ENCODE assay signal across 17 cellular contexts in the genomic region with DNA sequence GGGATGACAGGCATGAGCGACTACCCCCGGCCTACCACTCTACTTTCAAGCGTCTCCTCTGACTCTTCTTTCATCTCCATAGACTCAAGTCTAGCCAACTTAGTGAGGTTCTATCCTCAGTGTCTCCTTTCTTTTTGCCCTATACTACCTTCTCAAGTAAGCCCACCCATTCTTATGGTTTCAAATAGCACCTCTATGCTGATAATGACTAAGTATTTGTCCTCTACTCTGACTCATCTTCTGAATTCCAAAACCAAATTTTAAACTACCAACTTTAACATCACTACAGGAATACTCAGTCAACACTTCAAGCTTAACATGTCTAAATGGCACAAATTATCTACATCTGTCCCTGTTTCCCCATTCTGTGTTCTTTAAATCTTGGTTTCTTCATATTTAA. TPM values are rescaled to one million over a fixed set of nuclear protein-coding genes. Genes with fewer than 3 reads are reported as not detected.
DNase-seq lines count a peak whose midpoint lies in the region; ATAC-seq and TF ChIP-seq lines count a peak whose summit lies in the region.
"Had no signal": no experiment of that assay in that cellular context is flagged by ENCODE, and none has a peak within 500 bp of the region (broad histone marks: within the 10 kb centered on the region; RNA-seq: fewer than 3 reads in every experiment).

No MANE protein-coding gene starts in this region.

- H3K36me3 ChIP-seq in IMR-90 (ENCODE audit: control insufficient read depth, insufficient read depth, low read length) = peaks cover 3% of the 10 kb centered on the region; the same call in 1 of the 2 replicates
- H3K36me3 ChIP-seq in endodermal cell (ENCODE audit: control insufficient read depth, insufficient read depth, low read length) = peaks cover 60% of the 10 kb centered on the region
- H3K36me3 ChIP-seq in thoracic aorta = no peaks in the 10 kb centered on the region
- peaks cover 0 to 6% (median 0%) of the 10 kb centered on the region in 3 donors for H3K36me3 ChIP-seq in tibial artery

- CTCF ChIA-PET in IMR-90 (lab: Yijun Ruan, JAX) = no interaction called here

- H3K56ac ChIP-seq in IMR-90 (ENCODE audit: extremely low read depth, insufficient read depth, low read length) = no peak overlapping the region

- no peak for TF ChIP-seq CTCF in IMR-90 (conservative IDR thresholded peaks at IDR 0.05; ENCODE audit: low read depth, low read length)
- no peak for TF ChIP-seq CTCF in endodermal cell (conservative IDR thresholded peaks at IDR 0.05)
- TF ChIP-seq CTCF in thoracic aorta (IDR thresholded peaks at IDR 0.05) = no peak
- no peak for TF ChIP-seq CTCF in tibial artery (IDR thresholded peaks at IDR 0.05)

- no peak overlapping the region for H3K18ac ChIP-seq in IMR-90 (ENCODE audit: low read depth, low read length)

- no peak overlapping the region for H3K4me3 ChIP-seq in IMR-90 (ENCODE audit: insufficient read depth, low read depth, low read length)
- no peak overlapping the region for H3K4me3 ChIP-seq in endodermal cell (ENCODE audit: low read length)
- no peak overlapping the region for H3K4me3 ChIP-seq in thoracic aorta
- no peak overlapping the region for H3K4me3 ChIP-seq in tibial artery

- no peak overlapping the region for H2BK15ac ChIP-seq in IMR-90 (ENCODE audit: low read depth, low read length)

- DNase-seq in ELR (ENCODE audit: low read depth) = peak; percentile 35
- peak; percentile 19 for DNase-seq in IMR-90
- DNase-seq in endodermal cell = no peak
- DNase-seq in thoracic aorta (ENCODE audit: low spot score) = no peak
- DNase-seq in NCI-H1930 (lab: John Stamatoyannopoulos, UW) = no peak
- DNase-seq in NCI-H128 (lab: John Stamatoyannopoulos, UW; ENCODE audit: unreplicated experiment) = no peak
- DNase-seq in tibial artery = no peak
- DNase-seq: C1 segment of cervical spinal cord, DMS79 treated with DMSO at 0.1 percent for 48 hours, GDM1, NCI-H1092 treated with DMSO at 0.1 percent for 48 hours, NCI-H2081 treated with DMSO at 0.1 percent for 48 hours, NCI-H446 treated with DMSO at 0.1 percent for 48 hours, NCI-H748 treated with DMSO at 0.1 percent for 48 hours, OCI-M1, SHP77 had no signal

- no peak overlapping the region for H3K4me2 ChIP-seq in IMR-90 (ENCODE audit: low read depth, low read length)

- no peak overlapping the region for H3K4me3 Mint-ChIP-seq in endodermal cell

- no peak overlapping the region for H3K23ac ChIP-seq in IMR-90 (ENCODE audit: low read depth, low read length)

- H3K9ac ChIP-seq in IMR-90 (ENCODE audit: low read depth, low read length) (no peak overlapping the region), endodermal cell (ENCODE audit: extremely low read depth, low read length, poor library complexity, severe bottlenecking) (no peak overlapping the region)

- no peak overlapping the region for H4K91ac ChIP-seq in IMR-90 (ENCODE audit: insufficient read depth, low read depth, low read length)

- no peak overlapping the region for H2AFZ ChIP-seq in IMR-90 (replicated peaks; ENCODE audit: low read length, poor library complexity)

- BruUV-seq in IMR-90 (replicated peaks; lab: Mats Ljungman, UMichigan) = no TSS peak

- H2BK120ac ChIP-seq in IMR-90 (ENCODE audit: low read depth, low read length) = no peak overlapping the region

- peaks cover 26% of the 10 kb centered on the region for H3K4me1 Mint-ChIP-seq in endodermal cell

- H3K14ac ChIP-seq in IMR-90 (replicated peaks; ENCODE audit: low read depth, low read length) = no peak overlapping the region

- H3K27me3 Mint-ChIP-seq in endodermal cell (ENCODE audit: insufficient read depth) = no peaks in the 10 kb centered on the region

- H4K5ac ChIP-seq in IMR-90 (ENCODE audit: low read depth, low read length) = no peak overlapping the region

- H3K9me1 ChIP-seq in IMR-90 (ENCODE audit: insufficient read depth, low read length) = 0 out of 2 replicates have a peak, but pooled peaks cover 3% of the 10 kb centered on the region

- 94% methylated on average over 3 of the region's 3 CpGs; no CpG with 5 or more reads in 1 of the 2 experiments for WGBS in IMR-90 (ENCODE audit: extremely low coverage in 2 of 2, insufficient read length in 1 of 2), 2 experiments
- 79 to 86% methylated on average over 3 of the region's 3 CpGs for WGBS in endodermal cell (ENCODE audit: insufficient coverage in 1 of 2, insufficient read length in 1 of 2), 2 experiments

- ATAC-seq in IMR-90 (ENCODE audit: low read depth) = peak; percentile 53; the same call in 1 of the 2 replicates
- no peak for ATAC-seq in thoracic aorta (ENCODE audit: insufficient number of reproducible peaks, low FRiP score, low read depth)
- ATAC-seq: HCT116 had no signal

- H4K8ac ChIP-seq in IMR-90 (ENCODE audit: low read depth in 2 of 2, low read length in 2 of 2) = no peak overlapping the region

- H2BK20ac ChIP-seq in IMR-90 (ENCODE audit: low read depth, low read length) = no peak overlapping the region

- TF ChIP-seq RAD21 in IMR-90 (IDR thresholded peaks at IDR 0.05; ENCODE audit: low read length) = no peak

- H2AK9ac ChIP-seq in IMR-90 (replicated peaks; ENCODE audit: low read depth, low read length, poor library complexity) = no peak overlapping the region

- dilution Hi-C loops in IMR-90 (cut with HindIII; ENCODE audit: low sequenced_read_pairs, unreplicated experiment) = no loop called here

- H4K20me1 ChIP-seq in IMR-90 (ENCODE audit: insufficient read depth, low read length) = no peaks in the 10 kb centered on the region

- H3K27ac ChIP-seq in IMR-90 (ENCODE audit: insufficient read depth, low read length) (no peak overlapping the region), endodermal cell (ENCODE audit: low read depth, low read length) (no peak overlapping the region), thoracic aorta (peak overlapping the region; percentile 44 to 51), tibial artery (peak overlapping the region in 1 of 2 donors; percentile 2)

- no peaks in the 10 kb centered on the region for H3K9me3 Mint-ChIP-seq in endodermal cell

- H3K79me1 ChIP-seq in IMR-90 (ENCODE audit: low read depth in 1 of 2, low read length in 2 of 2) = peaks cover 0 to 2% of the 10 kb centered on the region in 2 experiments; a peak in 1 of 4 replicates

- in situ Hi-C loops in IMR-90 (cut with MboI; ENCODE audit: low sequenced_read_pairs) = no loop called here

- no peak overlapping the region for H3K4ac ChIP-seq in IMR-90 (ENCODE audit: low read depth, low read length)

- POLR2A ChIA-PET in IMR-90 (lab: Charles Lee; ENCODE audit: unreplicated experiment) = no interaction called here

- H3K4me1 ChIP-seq in IMR-90 (ENCODE audit: control insufficient read depth, insufficient read depth, low read length) (no peaks in the 10 kb centered on the region), endodermal cell (ENCODE audit: control insufficient read depth, insufficient read depth, low read length) (no peaks in the 10 kb centered on the region), thoracic aorta (ENCODE audit: control insufficient read depth in 1 of 2, low read depth in 2 of 2) (peaks cover 22 to 43% of the 10 kb centered on the region in 2 donors), tibial artery (peaks cover 0 to 34% (median 7%) of the 10 kb centered on the region in 4 donors)

- H3K9me3 ChIP-seq in IMR-90 (ENCODE audit: control insufficient read depth, insufficient read depth, low read length) (no peaks in the 10 kb centered on the region), endodermal cell (ENCODE audit: control insufficient read depth, low read length) (no peaks in the 10 kb centered on the region), thoracic aorta (no peaks in the 10 kb centered on the region), tibial artery (no peaks in the 10 kb centered on the region)

- intact Hi-C loops in IMR-90 (cut with micrococcal nuclease) = no loop called here
- intact Hi-C loops in tibial artery (cut with DNase I; ENCODE audit: low total_unique reads) = no loop called here

- H2BK5ac ChIP-seq in IMR-90 (ENCODE audit: low read depth, low read length, poor library complexity, severe bottlenecking) = no peak overlapping the region

- no peak for TF ChIP-seq POLR2A in IMR-90 (IDR thresholded peaks at IDR 0.05; ENCODE audit: low read depth, low read length)

- no peaks in the 10 kb centered on the region for H3K27me3 ChIP-seq in IMR-90 (ENCODE audit: control insufficient read depth, insufficient read depth, low read length)
- no peaks in the 10 kb centered on the region for H3K27me3 ChIP-seq in endodermal cell (ENCODE audit: control insufficient read depth, insufficient read depth, low read length, poor library complexity, severe bottlenecking)
- H3K27me3 ChIP-seq in thoracic aorta (replicated peaks; ENCODE audit: insufficient read depth) = no peaks in the 10 kb centered on the region
- H3K27me3 ChIP-seq in tibial artery = no peaks in the 10 kb centered on the region

- peak overlapping the region; percentile 28 for H3K27ac Mint-ChIP-seq in endodermal cell

- no peak overlapping the region for H2AK5ac ChIP-seq in IMR-90 (ENCODE audit: low read depth, low read length)

- H3K36me3 Mint-ChIP-seq in endodermal cell (ENCODE audit: low read depth) = peaks cover 25% of the 10 kb centered on the region

TF ChIP-seq in IMR-90, 13 proteins besides CTCF, POLR2A, EP300 and RAD21 (continues in another document):
- TF ChIP-seq MAFK (IDR thresholded peaks at IDR 0.05; ENCODE audit: low read depth, low read length) (no peak), MAZ (IDR thresholded peaks at IDR 0.05; ENCODE audit: borderline replicate concordance, low read depth, low read length) (no peak), BHLHE40 (IDR thresholded peaks at IDR 0.05; ENCODE audit: low read depth, low read length) (no peak)
- TF ChIP-seq, protein P1, sequence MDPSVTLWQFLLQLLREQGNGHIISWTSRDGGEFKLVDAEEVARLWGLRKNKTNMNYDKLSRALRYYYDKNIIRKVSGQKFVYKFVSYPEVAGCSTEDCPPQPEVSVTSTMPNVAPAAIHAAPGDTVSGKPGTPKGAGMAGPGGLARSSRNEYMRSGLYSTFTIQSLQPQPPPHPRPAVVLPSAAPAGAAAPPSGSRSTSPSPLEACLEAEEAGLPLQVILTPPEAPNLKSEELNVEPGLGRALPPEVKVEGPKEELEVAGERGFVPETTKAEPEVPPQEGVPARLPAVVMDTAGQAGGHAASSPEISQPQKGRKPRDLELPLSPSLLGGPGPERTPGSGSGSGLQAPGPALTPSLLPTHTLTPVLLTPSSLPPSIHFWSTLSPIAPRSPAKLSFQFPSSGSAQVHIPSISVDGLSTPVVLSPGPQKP (IDR thresholded peaks at IDR 0.05; ENCODE audit: borderline replicate concordance, low read depth, low read length) = no peak

RNA-seq across cellular contexts. Expression of a gene that starts 47.8 kb away (rescaled TPM):
- total RNA-seq in IMR-90 (2012; rRNA removed) = 37.8 and 42.3 TPM in 2 replicates
- polyA plus RNA-seq in IMR-90 (2012; rRNA removed) = 13.7 and 14.5 TPM in 2 replicates
- polyA plus RNA-seq in IMR-90 (2012; cell fraction: cytosol; rRNA removed) = 5.0 TPM in 2 replicates
- 7.6 and 32.0 TPM in 2 replicates for polyA plus RNA-seq in IMR-90 (2012; cell fraction: nucleus; rRNA removed; ENCODE audit: low replicate concordance)
- 10 to 100 TPM; 47.6 to 53.9 TPM for total RNA-seq in endodermal cell
- 30.9 TPM for polyA plus RNA-seq in endodermal cell (2013, experiment 1 of 2)
- 31.2 TPM for polyA plus RNA-seq in endodermal cell (2013, experiment 2 of 2)
- total RNA-seq in thoracic aorta = 100 to 1,000 TPM in 1 of 2 donors, 10 to 100 TPM in 1; 80.6 to 111 TPM

Comparison
In these comparisons a context has a peak if more than half of its experiments do, and no peak if none do; other contexts are left out.
1. DNase-seq: peak in ELR (single experiment) and IMR-90 (single experiment); none in endodermal cell (single experiment), thoracic aorta (single experiment), NCI-H1930 (0 of 2), NCI-H128 (single experiment) and tibial artery (0 of 2).
2. H3K27ac ChIP-seq: peak in thoracic aorta (2 of 2); none in IMR-90 (single experiment) and endodermal cell (single experiment).